ENCODE assay signal across 14 cellular contexts in genomic region chrX:20061869-20062254, GRCh38. TPM values are rescaled to one million over a fixed set of nuclear protein-coding genes. Genes with fewer than 3 reads are reported as not detected.
A peak's percentile ranks its signal among the peaks of the same experiment; 100 is the strongest.
DNase-seq lines count a peak whose midpoint lies in the region; ATAC-seq, FAIRE-seq and TF ChIP-seq lines count a peak whose summit lies in the region.
"Had no signal": no experiment of that assay in that cellular context is flagged by ENCODE, and none has a peak within 500 bp of the region (broad histone marks: within the 10 kb centered on the region; RNA-seq: fewer than 3 reads in every experiment).

No MANE protein-coding gene starts in this region.

- peak overlapping the region in 9 of 11 experiments; percentile 6 to 88 (median 76); a peak in 17 of 22 replicates for H3K27ac ChIP-seq in BLaER1 treated with 17β-estradiol and CSF1 and Interleukin-3, amounts not matched to agents 10 nM and 100 nM
- H3K27ac ChIP-seq in astrocyte (ENCODE audit: low read depth, low read length) (no peak overlapping the region), lower lobe of right lung (no peak overlapping the region), adrenal gland (no peak overlapping the region)
- H3K27ac ChIP-seq: RWPE1 had no signal

- 0 out of 22 replicates have a peak, but pooled peaks cover 0 to under 1% (median 0%) of the 10 kb centered on the region in 11 experiments for H4K20me1 ChIP-seq in BLaER1 treated with 17β-estradiol and CSF1 and Interleukin-3, amounts not matched to agents 10 nM and 100 nM
- H4K20me1 ChIP-seq in astrocyte (ENCODE audit: insufficient read depth, low read length), result no peaks in the 10 kb centered on the region

- peaks cover 22 to 93% (median 79%) of the 10 kb centered on the region in 10 experiments for H3K4me1 ChIP-seq in BLaER1 treated with 17β-estradiol and CSF1 and Interleukin-3, amounts not matched to agents 10 nM and 100 nM
- H3K4me1 ChIP-seq in astrocyte (ENCODE audit: insufficient read depth, low read length) (peaks cover 12% of the 10 kb centered on the region), lower lobe of right lung (no peaks in the 10 kb centered on the region), adrenal gland (replicated peaks in 1 of 2) (no peaks in the 10 kb centered on the region)

- peaks cover 11% of the 10 kb centered on the region for H3K4me1 Mint-ChIP-seq in astrocyte (ENCODE audit: low read depth, unreplicated experiment)

- peak; percentile 95 for FAIRE-seq in astrocyte (lab: Jason Lieb, UNC)
- FAIRE-seq: K562 had no signal

- TF ChIP-seq POLR2A in adrenal gland (IDR thresholded peaks at IDR 0.05), result no peak

- intact Hi-C loops in lower lobe of right lung (cut with DNase I) (no loop called here), adrenal gland (cut with DNase I) (no loop called here)

- H3K36me3 ChIP-seq in BLaER1 treated with 17β-estradiol and CSF1 and Interleukin-3, amounts not matched to agents 10 nM and 100 nM, result no peaks in the 10 kb centered on the region
- H3K36me3 ChIP-seq in astrocyte (ENCODE audit: insufficient read depth, low read length) (no peaks in the 10 kb centered on the region), lower lobe of right lung (no peaks in the 10 kb centered on the region), adrenal gland (replicated peaks in 1 of 2) (no peaks in the 10 kb centered on the region)

- peaks cover 0 to 9% (median 0%) of the 10 kb centered on the region in 11 experiments; a peak in 1 of 22 replicates for H3K27me3 ChIP-seq in BLaER1 treated with 17β-estradiol and CSF1 and Interleukin-3, amounts not matched to agents 10 nM and 100 nM
- H3K27me3 ChIP-seq in astrocyte (ENCODE audit: insufficient read depth, low read length), result no peaks in the 10 kb centered on the region
- no peaks in the 10 kb centered on the region for H3K27me3 ChIP-seq in lower lobe of right lung (ENCODE audit: low read depth)
- H3K27me3 ChIP-seq in adrenal gland, result peaks cover 8% of the 10 kb centered on the region

- H3K9me3 ChIP-seq in BLaER1 treated with 17β-estradiol and CSF1 and Interleukin-3, amounts not matched to agents 10 nM and 100 nM (replicated peaks in 1 of 11), result no peaks in the 10 kb centered on the region
- H3K9me3 ChIP-seq in astrocyte (ENCODE audit: insufficient read depth, low read depth, low read length) (no peaks in the 10 kb centered on the region), lower lobe of right lung (no peaks in the 10 kb centered on the region), adrenal gland (replicated peaks in 1 of 3) (no peaks in the 10 kb centered on the region)

- H3K9ac ChIP-seq in BLaER1 treated with 17β-estradiol and CSF1 and Interleukin-3, amounts not matched to agents 10 nM and 100 nM, result peak overlapping the region in 8 of 11 experiments; percentile 2 to 76 (median 58); a peak in 15 of 22 replicates
- H3K9ac ChIP-seq in astrocyte (ENCODE audit: low read length), result no peak overlapping the region

- no peak overlapping the region for H3K4me3 Mint-ChIP-seq in astrocyte (ENCODE audit: unreplicated experiment)
- H3K4me3 Mint-ChIP-seq: activated naive CD4-positive, alpha-beta T cell treated with anti-CD3 and anti-CD28 coated beads, Interleukin-2, amount 50 U/mL, for 24 hours had no signal

- WGBS in adrenal gland, 4 donors, result 22 to 49% (median 37%) methylated on average over 1 of the region's 1 CpG

- H3K79me2 ChIP-seq in astrocyte (ENCODE audit: insufficient read depth, low read length), result no peaks in the 10 kb centered on the region

- H3K9me3 Mint-ChIP-seq in astrocyte (ENCODE audit: unreplicated experiment), result peaks cover 3% of the 10 kb centered on the region
- H3K9me3 Mint-ChIP-seq: activated naive CD4-positive, alpha-beta T cell treated with anti-CD3 and anti-CD28 coated beads, Interleukin-2, amount 50 U/mL, for 24 hours had no signal

- H3K27me3 Mint-ChIP-seq in astrocyte (ENCODE audit: low read depth, unreplicated experiment), result no peaks in the 10 kb centered on the region
- H3K27me3 Mint-ChIP-seq: activated naive CD4-positive, alpha-beta T cell treated with anti-CD3 and anti-CD28 coated beads, Interleukin-2, amount 50 U/mL, for 24 hours had no signal

- peak overlapping the region in 1 of 10 experiments; percentile 40; a peak in 3 of 20 replicates for H3K4me3 ChIP-seq in BLaER1 treated with 17β-estradiol and CSF1 and Interleukin-3, amounts not matched to agents 10 nM and 100 nM
- no peak overlapping the region for H3K4me3 ChIP-seq in astrocyte (ENCODE audit: insufficient read depth, low read depth, low read length)
- no peak overlapping the region for H3K4me3 ChIP-seq in lower lobe of right lung
- no peak overlapping the region for H3K4me3 ChIP-seq in adrenal gland
- H3K4me3 ChIP-seq: K562 had no signal

- H3K4me2 ChIP-seq in BLaER1 treated with 17β-estradiol and CSF1 and Interleukin-3, amounts not matched to agents 10 nM and 100 nM, result peak overlapping the region; percentile 71 to 90 (median 80); a peak in 21 of 22 replicates
- H3K4me2 ChIP-seq in astrocyte (ENCODE audit: low read length), result peak overlapping the region; percentile 26

- H3K36me3 Mint-ChIP-seq in astrocyte (ENCODE audit: low read depth, unreplicated experiment), result no peaks in the 10 kb centered on the region
- H3K36me3 Mint-ChIP-seq: activated naive CD4-positive, alpha-beta T cell treated with anti-CD3 and anti-CD28 coated beads, Interleukin-2, amount 50 U/mL, for 24 hours had no signal

- ATAC-seq in lower lobe of right lung, result peak; percentile 68 to 87
- ATAC-seq in HG02981 (IDR thresholded peaks at IDR 0.05; ENCODE audit: unreplicated experiment), result no peak
- ATAC-seq in HG03460 (IDR thresholded peaks at IDR 0.05; ENCODE audit: unreplicated experiment), result no peak
- ATAC-seq: K562 had no signal

- DNase-seq in HT1080 (ENCODE audit: low read depth) (peak; percentile 30), astrocyte (ENCODE audit: low read depth) (peak; percentile 77), lower lobe of right lung (no peak), adrenal gland (no peak), NCI-H128 (lab: John Stamatoyannopoulos, UW; ENCODE audit: unreplicated experiment) (no peak)
- DNase-seq: H7; hippocampal formation; stimulated activated naive CD4-positive, alpha-beta T cell treated with Interleukin-2 at 50 U/mL for 16 hours had no signal

- H3K27ac Mint-ChIP-seq in astrocyte (ENCODE audit: unreplicated experiment), result peak overlapping the region; percentile 24
- H3K27ac Mint-ChIP-seq: activated naive CD4-positive, alpha-beta T cell treated with anti-CD3 and anti-CD28 coated beads, Interleukin-2, amount 50 U/mL, for 24 hours had no signal

- no peak overlapping the region for H2AFZ ChIP-seq in astrocyte (ENCODE audit: low read depth, low read length)

- TF ChIP-seq CTCF in astrocyte (IDR thresholded peaks at IDR 0.05; ENCODE audit: insufficient read depth, low read depth, low read length) (no peak), lower lobe of right lung (IDR thresholded peaks at IDR 0.05) (no peak), adrenal gland (IDR thresholded peaks at IDR 0.05) (no peak)

RNA-seq across cellular contexts. Expression of gene MAP7D2, which starts 54.8 kb away (rescaled TPM):
- 0.07 TPM in 1 of 2 replicates, not detected in the other for total RNA-seq in HT1080 (2014; rRNA removed; shearing (Covaris generic))
- 0.05 TPM in 1 of 2 replicates, not detected in the other for polyA plus RNA-seq in HT1080 (2015; cell fraction: cytosol; rRNA removed)
- polyA plus RNA-seq in HT1080 (2015; cell fraction: nucleus; rRNA removed), result not detected in 2 replicates
- 1.2 and 1.3 TPM in 2 replicates for total RNA-seq in astrocyte
- total RNA-seq in lower lobe of right lung, result 0.35 TPM
- total RNA-seq in adrenal gland, result 1 to 10 TPM in 2 of 8 donors, under 1 TPM in 6; 0.25 to 1.9 (median 0.65) TPM
- polyA plus RNA-seq in adrenal gland, result 1 to 10 TPM; 1.3 to 6.0 (median 4.4) TPM

Comparison
In these comparisons a context has a peak if more than half of its experiments do, and no peak if none do; other contexts are left out.
1. H3K27ac ChIP-seq: peak in BLaER1 treated with 17β-estradiol and CSF1 and Interleukin-3, amounts not matched to agents 10 nM and 100 nM (9 of 11); none in astrocyte (single experiment), lower lobe of right lung (single experiment) and adrenal gland (0 of 5).
2. DNase-seq: peak in HT1080 (single experiment) and astrocyte (single experiment); none in lower lobe of right lung (single experiment), adrenal gland (0 of 7) and NCI-H128 (single experiment).
3. ATAC-seq: peak in lower lobe of right lung (2 of 2); none in HG02981 (single experiment) and HG03460 (single experiment).